ENCODE assay signal across 8 cellular contexts in genomic region chr6:26103141-26103769, GRCh38. TPM values are rescaled to one million over a fixed set of nuclear protein-coding genes. Genes with fewer than 3 reads are reported as not detected.
A peak's percentile ranks its signal among the peaks of the same experiment; 100 is the strongest.
DNase-seq lines count a peak whose midpoint lies in the region; ATAC-seq lines count a peak whose summit lies in the region.

No MANE protein-coding gene starts in this region.

- H3K27ac Mint-ChIP-seq in activated T-cell treated with anti-CD3 and anti-CD28 coated beads, Interleukin-2, amount 50 U/mL, for 72 hours: peak overlapping the region; percentile 100

- H3K27ac ChIP-seq in adipose tissue (ENCODE audit: low read depth, low read length) (peak overlapping the region; percentile 32), iPS-20b (ENCODE audit: low read length) (peak overlapping the region; percentile 55), subcutaneous abdominal adipose tissue (ENCODE audit: low read depth, low read length) (peak overlapping the region; percentile 78)

- H3K4me1 Mint-ChIP-seq in activated T-cell treated with anti-CD3 and anti-CD28 coated beads, Interleukin-2, amount 50 U/mL, for 72 hours (ENCODE audit: low read depth): peaks cover 18% of the 10 kb centered on the region

- H3K4me3 ChIP-seq in iPS-20b (ENCODE audit: low read length) (peak overlapping the region; percentile 57; the same call in 1 of the 2 replicates), subcutaneous abdominal adipose tissue (ENCODE audit: low read depth in 1 of 5, low read length in 5 of 5) (peak overlapping the region; percentile 63 to 93 (median 76))

- H3K4me1 ChIP-seq in iPS-20b (ENCODE audit: insufficient read depth, low read length) (peaks cover 6% of the 10 kb centered on the region; the same call in 1 of the 2 replicates), subcutaneous abdominal adipose tissue (ENCODE audit: control insufficient read depth in 5 of 5, insufficient read depth in 5 of 5, low read length in 5 of 5) (peaks cover 2 to 15% (median 14%) of the 10 kb centered on the region in 5 donors)

- peak overlapping the region; percentile 80 to 84 for H3K4me3 Mint-ChIP-seq in activated T-cell treated with anti-CD3 and anti-CD28 coated beads, Interleukin-2, amount 50 U/mL, for 72 hours

- DNase-seq in activated T-cell treated with anti-CD3 and anti-CD28 coated beads, Interleukin-2, amount 50 U/mL, for 72 hours: no peak
- DNase-seq in activated T-cell treated with anti-CD3 and anti-CD28 coated beads for 4 hours: no peak
- no peak for DNase-seq in NAMALWA (ENCODE audit: low spot score)
- DNase-seq in COR-L47 (lab: John Stamatoyannopoulos, UW): no peak

- H3K9me3 Mint-ChIP-seq in activated T-cell treated with anti-CD3 and anti-CD28 coated beads, Interleukin-2, amount 50 U/mL, for 72 hours: no peaks in the 10 kb centered on the region

- H3K9ac ChIP-seq in iPS-20b (ENCODE audit: low read depth, low read length) (peak overlapping the region; percentile 77; the same call in 1 of the 2 replicates), subcutaneous abdominal adipose tissue (ENCODE audit: low read length in 5 of 5) (peak overlapping the region in 3 of 5 donors; percentile 4 to 32 (median 8))

- no peaks in the 10 kb centered on the region for H3K27me3 Mint-ChIP-seq in activated T-cell treated with anti-CD3 and anti-CD28 coated beads, Interleukin-2, amount 50 U/mL, for 72 hours (ENCODE audit: low read depth)

- H3K9me3 ChIP-seq in iPS-20b (ENCODE audit: insufficient read depth, low read depth, low read length): peaks cover 14% of the 10 kb centered on the region
- H3K9me3 ChIP-seq in subcutaneous abdominal adipose tissue (ENCODE audit: control insufficient read depth in 5 of 5, low read length in 5 of 5): no peaks in the 10 kb centered on the region

- WGBS in adipose tissue, 3 donors: 9 to 31% (median 29%) methylated on average over 9 of the region's 9 CpGs

- no peaks in the 10 kb centered on the region for H3K36me3 ChIP-seq in iPS-20b (ENCODE audit: insufficient read depth, low read depth, low read length)
- no peaks in the 10 kb centered on the region for H3K36me3 ChIP-seq in subcutaneous abdominal adipose tissue (ENCODE audit: control insufficient read depth in 5 of 5, insufficient read depth in 5 of 5, low read length in 5 of 5)

- H3K27me3 ChIP-seq in iPS-20b (ENCODE audit: insufficient read depth, low read length): no peaks in the 10 kb centered on the region
- no peaks in the 10 kb centered on the region for H3K27me3 ChIP-seq in subcutaneous abdominal adipose tissue (ENCODE audit: control insufficient read depth in 5 of 5, insufficient read depth in 4 of 5, low read length in 5 of 5)

- peaks cover 0 to 1% of the 10 kb centered on the region in 2 donors for H3K36me3 Mint-ChIP-seq in activated T-cell treated with anti-CD3 and anti-CD28 coated beads, Interleukin-2, amount 50 U/mL, for 72 hours (ENCODE audit: insufficient read depth in 2 of 2)

- ATAC-seq in activated T-cell treated with anti-CD3 and anti-CD28 coated beads, Interleukin-2, amount 50 U/mL, for 72 hours (replicated peaks in 1 of 2): peak; percentile 76 to 77
- peak; percentile 82 for ATAC-seq in HG03442 (IDR thresholded peaks at IDR 0.05; ENCODE audit: unreplicated experiment)

RNA-seq across cellular contexts. Expression of gene HFE, which starts 16.0 kb away (rescaled TPM):
- 1 to 10 TPM; 1.3 to 1.9 TPM for total RNA-seq in activated T-cell treated with anti-CD3 and anti-CD28 coated beads, Interleukin-2, amount 50 U/mL, for 72 hours
- 1 to 10 TPM; 2.6 to 6.1 (median 3.3) TPM for polyA plus RNA-seq in adipose tissue
